In genomic region chr10:89374716-89375115, GRCh38 we compare ENCODE assay signal across 10 cellular contexts. TPM values are rescaled to one million over a fixed set of nuclear protein-coding genes. Genes with fewer than 3 reads are reported as not detected.
DNase-seq lines count a peak whose midpoint lies in the region; TF ChIP-seq lines count a peak whose summit lies in the region.
"Had no signal": no experiment of that assay in that cellular context is flagged by ENCODE, and none has a peak within 500 bp of the region (broad histone marks: within the 10 kb centered on the region; RNA-seq: fewer than 3 reads in every experiment).

No MANE protein-coding gene starts in this region.

- no peaks in the 10 kb centered on the region for H3K9me3 Mint-ChIP-seq in osteocyte (ENCODE audit: unreplicated experiment)

- TF ChIP-seq CTCF in C4-2B (conservative IDR thresholded peaks at IDR 0.05) (no peak), osteocyte (IDR thresholded peaks at IDR 0.05) (no peak)

- peaks cover 26% of the 10 kb centered on the region for H3K4me1 Mint-ChIP-seq in osteocyte (ENCODE audit: unreplicated experiment)
- H3K4me1 Mint-ChIP-seq: B cell had no signal

- H3K27me3 Mint-ChIP-seq in osteocyte (ENCODE audit: unreplicated experiment) = no peaks in the 10 kb centered on the region

- H3K27ac ChIP-seq in C4-2B (peak overlapping the region; percentile 77), epithelial cell of prostate (peak overlapping the region; percentile 46)

- DNase-seq in epithelial cell of prostate (ENCODE audit: low read depth, low spot score) (no peak), osteocyte (ENCODE audit: extremely low spot score, unreplicated experiment) (no peak), NCI-H345 treated with DMSO at 0.1 percent for 48 hours (lab: John Stamatoyannopoulos, UW; ENCODE audit: unreplicated experiment) (no peak), HT-29 (ENCODE audit: low spot score) (no peak)
- no peak for DNase-seq in activated CD4-positive, CD25-positive, alpha-beta regulatory T cell (lab: John Stamatoyannopoulos, UW)
- DNase-seq: activated CD4-positive, alpha-beta T cell treated with anti-CD3 and anti-CD28 coated beads for 1 hour; activated naive CD4-positive, alpha-beta T cell treated with anti-CD3 and anti-CD28 coated beads, Interleukin-2, amount 50 U/mL, for 16 hours had no signal

- no peak overlapping the region for H3K4me3 Mint-ChIP-seq in osteocyte (ENCODE audit: unreplicated experiment)
- H3K4me3 Mint-ChIP-seq: B cell had no signal

- H3K27ac Mint-ChIP-seq in osteocyte (ENCODE audit: unreplicated experiment) = peak overlapping the region; percentile 83
- H3K27ac Mint-ChIP-seq: B cell had no signal

- no peaks in the 10 kb centered on the region for H3K36me3 Mint-ChIP-seq in osteocyte (ENCODE audit: unreplicated experiment)

RNA-seq across cellular contexts. Expression of gene IFIT1B, which starts 3.1 kb away (rescaled TPM):
- not detected in 2 replicates for total RNA-seq in osteocyte
- not detected in 2 replicates for total RNA-seq in HT-29 (2014; rRNA removed; shearing (Covaris generic))
- total RNA-seq: B cell, myocyte had no signal

RNA-seq across cellular contexts. Expression of gene IFIT1, which starts 17.7 kb away (rescaled TPM):
- 20.4 and 21.5 TPM in 2 replicates for total RNA-seq in osteocyte
- 5.3 and 8.3 TPM in 2 replicates for total RNA-seq in HT-29 (2014; rRNA removed; shearing (Covaris generic))

RNA-seq across cellular contexts. Expression of gene IFIT5, which starts 39.7 kb away (rescaled TPM):
- total RNA-seq in osteocyte = 22.5 and 22.7 TPM in 2 replicates
- 3.3 and 6.0 TPM in 2 replicates for total RNA-seq in HT-29 (2014; rRNA removed; shearing (Covaris generic))

RNA-seq across cellular contexts. Expression of gene IFIT3, which starts 46.9 kb away (rescaled TPM):
- 19.9 and 22.7 TPM in 2 replicates for total RNA-seq in osteocyte
- 6.1 and 6.9 TPM in 2 replicates for total RNA-seq in HT-29 (2014; rRNA removed; shearing (Covaris generic))
